ENCODE assay signal across 21 cellular contexts in genomic region chr3:58799271-58799670, GRCh38.
"Had no signal": no experiment of that assay in that cellular context is flagged by ENCODE, and none has a peak within 500 bp of the region (broad histone marks: within the 10 kb centered on the region; RNA-seq: fewer than 3 reads in every experiment).

No MANE protein-coding gene starts in this region.

- H3K4me3 ChIP-seq: cardiac muscle cell, SK-N-MC had no signal

- H3K36me3 Mint-ChIP-seq: activated naive CD4-positive, alpha-beta T cell treated with anti-CD3 and anti-CD28 coated beads, Interleukin-2, amount 10 ng/mL, durations not matched to agents 7 days and 5 days; activated naive CD8-positive, alpha-beta T cell treated with anti-CD3 and anti-CD28 coated beads for 36 hours; T-cell had no signal

- H3K9me3 Mint-ChIP-seq: activated CD8-positive, alpha-beta T cell treated with anti-CD3 and anti-CD28 coated beads for 36 hours; activated naive CD4-positive, alpha-beta T cell treated with anti-CD3 and anti-CD28 coated beads, Interleukin-2, amount 10 ng/mL, durations not matched to agents 7 days and 5 days; activated naive CD8-positive, alpha-beta T cell treated with anti-CD3 and anti-CD28 coated beads for 36 hours; activated T-cell treated with anti-CD3 and anti-CD28 coated beads, Interleukin-2, amount 50 U/mL, for 72 hours; activated T-helper 2 cell treated with anti-CD3 and anti-CD28 coated beads, Interferon-gamma antibody, Interleukin-2, Interleukin-4, amounts not matched to agents 10 μg/mL and 5 μg/mL and 100 μg/mL, durations not matched to agents 14 hours and 24 hours and 36 hours; T-cell had no signal

- DNase-seq: activated CD4-positive, alpha-beta T cell treated with anti-CD3 and anti-CD28 coated beads for 4 hours; activated CD8-positive, alpha-beta memory T cell treated with anti-CD3 and anti-CD28 coated beads, Interleukin-2, amount 50 U/mL, for 4 hours; activated CD8-positive, alpha-beta T cell treated with anti-CD3 and anti-CD28 coated beads for 36 hours; activated gamma-delta T cell treated with Interleukin-2 at 50 U/mL for 16 hours; activated naive CD4-positive, alpha-beta T cell treated with anti-CD3 and anti-CD28 coated beads, Interleukin-2, amount 10 ng/mL, durations not matched to agents 7 days and 5 days; activated naive CD8-positive, alpha-beta T cell treated with anti-CD3 and anti-CD28 coated beads for 36 hours; activated T-cell treated with anti-CD3 and anti-CD28 coated beads, Interleukin-2, amount 50 U/mL, for 72 hours; brain microvascular endothelial cell; NCI-H1417; NCI-H2029 treated with DMSO at 0.1 percent for 48 hours; NCI-H2171; NCI-H2227 treated with DMSO at 0.1 percent for 48 hours; NCI-H446 treated with DMSO at 0.1 percent for 48 hours; NCI-H524 treated with DMSO at 0.1 percent for 48 hours; NCI-H748 treated with DMSO at 0.1 percent for 48 hours; T-cell; T-helper 2 cell; T1000 had no signal

- H3K27ac ChIP-seq: brain microvascular endothelial cell, cardiac muscle cell, SK-N-MC had no signal

- H3K4me3 Mint-ChIP-seq: activated CD8-positive, alpha-beta T cell treated with anti-CD3 and anti-CD28 coated beads for 36 hours; activated naive CD4-positive, alpha-beta T cell treated with anti-CD3 and anti-CD28 coated beads, Interleukin-2, amount 10 ng/mL, durations not matched to agents 7 days and 5 days; activated naive CD8-positive, alpha-beta T cell treated with anti-CD3 and anti-CD28 coated beads for 36 hours; activated T-cell treated with anti-CD3 and anti-CD28 coated beads, Interleukin-2, amount 50 U/mL, for 72 hours; T-cell had no signal

- H3K27me3 Mint-ChIP-seq: activated naive CD4-positive, alpha-beta T cell treated with anti-CD3 and anti-CD28 coated beads, Interleukin-2, amount 10 ng/mL, durations not matched to agents 7 days and 5 days had no signal

- H3K4me1 Mint-ChIP-seq: activated naive CD4-positive, alpha-beta T cell treated with anti-CD3 and anti-CD28 coated beads, Interleukin-2, amount 10 ng/mL, durations not matched to agents 7 days and 5 days; activated naive CD8-positive, alpha-beta T cell treated with anti-CD3 and anti-CD28 coated beads for 36 hours; T-cell had no signal

- ATAC-seq: activated CD8-positive, alpha-beta T cell treated with anti-CD3 and anti-CD28 coated beads for 36 hours; T-cell had no signal

- H3K27ac Mint-ChIP-seq: activated CD8-positive, alpha-beta T cell treated with anti-CD3 and anti-CD28 coated beads for 36 hours; activated naive CD4-positive, alpha-beta T cell treated with anti-CD3 and anti-CD28 coated beads, Interleukin-2, amount 10 ng/mL, durations not matched to agents 7 days and 5 days; activated naive CD8-positive, alpha-beta T cell treated with anti-CD3 and anti-CD28 coated beads for 36 hours; activated T-cell treated with anti-CD3 and anti-CD28 coated beads, Interleukin-2, amount 50 U/mL, for 72 hours; activated T-helper 2 cell treated with anti-CD3 and anti-CD28 coated beads, Interferon-gamma antibody, Interleukin-2, Interleukin-4, amounts not matched to agents 10 μg/mL and 5 μg/mL and 100 μg/mL, durations not matched to agents 14 hours and 24 hours and 36 hours; T-cell had no signal
